12 cellular contexts compared by ENCODE assay signal in the genomic region with DNA sequence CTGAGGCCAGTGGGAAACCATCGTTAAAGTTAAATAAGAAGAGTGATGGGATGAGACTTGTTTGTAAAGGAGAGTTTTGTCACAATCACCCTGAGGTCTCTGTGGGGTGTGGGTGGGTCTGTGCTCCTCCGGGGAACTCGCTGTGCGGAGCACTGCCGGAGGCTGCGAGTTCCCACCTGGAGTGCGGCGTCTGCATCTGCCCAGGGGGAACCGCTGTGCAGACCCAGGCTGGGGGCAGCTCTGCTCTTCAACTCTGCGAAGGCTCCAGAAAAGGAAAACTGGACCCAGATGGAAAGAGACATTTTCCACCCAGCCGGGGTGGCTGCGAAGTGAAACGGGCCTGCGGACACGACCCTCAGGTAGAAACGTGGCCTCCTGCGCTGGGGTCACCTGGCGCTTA. TPM values are rescaled to one million over a fixed set of nuclear protein-coding genes. Genes with fewer than 3 reads are reported as not detected.
DNase-seq lines count a peak whose midpoint lies in the region; ATAC-seq and TF ChIP-seq lines count a peak whose summit lies in the region.
"Not testable (repeated sequence)": the region's sequence is repeated elsewhere in the genome, so short reads cannot be mapped to it uniquely, and the experiment has no call there.
"Had no signal": no experiment of that assay in that cellular context is flagged by ENCODE, and none has a peak within 500 bp of the region (broad histone marks: within the 10 kb centered on the region; RNA-seq: fewer than 3 reads in every experiment).

No MANE protein-coding gene starts in this region.

- TF ChIP-seq CTCF in DND-41 (IDR thresholded peaks at IDR 0.05; ENCODE audit: borderline replicate concordance, extremely low read depth, low read length, poor library complexity, severe bottlenecking); osteocyte (IDR thresholded peaks at IDR 0.05); upper lobe of left lung (IDR thresholded peaks at IDR 0.05): not testable (repeated sequence)

- H2AFZ ChIP-seq in DND-41 (ENCODE audit: low read depth, low read length) = not testable (repeated sequence)

- not testable (repeated sequence) for H3K9me3 Mint-ChIP-seq in activated T-cell treated with anti-CD3 and anti-CD28 coated beads, Interleukin-2, amount 50 U/mL, for 4 hours; memory B cell; osteocyte (ENCODE audit: unreplicated experiment)

- H3K9me3 ChIP-seq in DND-41 (ENCODE audit: insufficient read depth, low read length, severe bottlenecking); upper lobe of left lung: not testable (repeated sequence)

- not testable (repeated sequence) for H3K4me2 ChIP-seq in DND-41 (ENCODE audit: insufficient read depth, low read length)

- not testable (repeated sequence) for H3K36me3 Mint-ChIP-seq in activated T-cell treated with anti-CD3 and anti-CD28 coated beads, Interleukin-2, amount 50 U/mL, for 4 hours (ENCODE audit: insufficient read depth); memory B cell; osteocyte (ENCODE audit: unreplicated experiment)

- not testable (repeated sequence) for H3K79me2 ChIP-seq in DND-41 (ENCODE audit: insufficient read depth, low read length)

- not testable (repeated sequence) for TF ChIP-seq POLR2A in upper lobe of left lung (IDR thresholded peaks at IDR 0.05)

- not testable (repeated sequence) for H3K4me3 ChIP-seq in DND-41 (ENCODE audit: low read depth in 1 of 2, low read length in 2 of 2); upper lobe of left lung

- ATAC-seq in DND-41 (ENCODE audit: insufficient read depth, low read depth) = peak; percentile 19; the same call in 1 of the 3 replicates
- ATAC-seq in activated T-cell treated with anti-CD3 and anti-CD28 coated beads, Interleukin-2, amount 50 U/mL, for 4 hours = peak; percentile 30
- not testable (repeated sequence) for ATAC-seq in memory B cell (ENCODE audit: low read depth)
- peak; percentile 47 to 65 for ATAC-seq in upper lobe of left lung (ENCODE audit: low FRiP score in 2 of 2)

- not testable (repeated sequence) for H3K36me3 ChIP-seq in DND-41 (ENCODE audit: insufficient read depth, low read length); upper lobe of left lung

- H3K27ac Mint-ChIP-seq in memory B cell = peak overlapping the region; percentile 83
- H3K27ac Mint-ChIP-seq in osteocyte (ENCODE audit: unreplicated experiment) = not testable (repeated sequence)

- not testable (repeated sequence) for H3K4me3 Mint-ChIP-seq in activated T-cell treated with anti-CD3 and anti-CD28 coated beads, Interleukin-2, amount 50 U/mL, for 4 hours; memory B cell; osteocyte (ENCODE audit: unreplicated experiment)

- H3K4me1 Mint-ChIP-seq in activated T-cell treated with anti-CD3 and anti-CD28 coated beads, Interleukin-2, amount 50 U/mL, for 4 hours (ENCODE audit: low read depth); memory B cell; osteocyte (ENCODE audit: unreplicated experiment): not testable (repeated sequence)

- H3K27me3 Mint-ChIP-seq in activated T-cell treated with anti-CD3 and anti-CD28 coated beads, Interleukin-2, amount 50 U/mL, for 4 hours (ENCODE audit: low read depth); memory B cell: not testable (repeated sequence)
- H3K27me3 Mint-ChIP-seq in osteocyte (ENCODE audit: unreplicated experiment) = peaks cover 10% of the 10 kb centered on the region

- not testable (repeated sequence) for H3K9ac ChIP-seq in DND-41 (ENCODE audit: low read depth, low read length)

- 84 to 90% methylated on average over 16 to 17 of the region's 18 CpGs for WGBS in upper lobe of left lung, 2 donors

- H3K27ac ChIP-seq in DND-41 (ENCODE audit: low read length); upper lobe of left lung: not testable (repeated sequence)

- H3K27me3 ChIP-seq in DND-41 (ENCODE audit: insufficient read depth, low read length, poor library complexity); upper lobe of left lung: not testable (repeated sequence)

- not testable (repeated sequence) for H3K4me1 ChIP-seq in DND-41 (ENCODE audit: insufficient read depth, low read length); upper lobe of left lung

- TF ChIP-seq EP300 in upper lobe of left lung (IDR thresholded peaks at IDR 0.05) = not testable (repeated sequence)

- not testable (repeated sequence) for DNase-seq in DND-41; activated T-cell treated with anti-CD3 and anti-CD28 coated beads, Interleukin-2, amount 50 U/mL, for 4 hours
- DNase-seq in NCI-H1417 (lab: John Stamatoyannopoulos, UW) = peak in 2 of 3 experiments; percentile 22 to 41
- DNase-seq in effector CD8-positive, alpha-beta T cell (lab: John Stamatoyannopoulos, UW) = peak; percentile 1
- DNase-seq in memory B cell (ENCODE audit: low spot score in 2 of 2) = peak in 1 of 2 donors; percentile 22
- DNase-seq in osteocyte (ENCODE audit: extremely low spot score, unreplicated experiment) = peak; percentile 81
- peak in 1 of 2 donors; percentile 56 for DNase-seq in upper lobe of left lung

- H4K20me1 ChIP-seq in DND-41 (ENCODE audit: insufficient read depth, low read length) = not testable (repeated sequence)

RNA-seq across cellular contexts. Expression of a gene that starts 46.2 kb away (rescaled TPM):
- not detected for total RNA-seq in activated T-cell treated with anti-CD3 and anti-CD28 coated beads, Interleukin-2, amount 50 U/mL, for 4 hours
- total RNA-seq in osteocyte (not detected in 2 replicates), upper lobe of left lung (1 to 10 TPM in 2 of 6 donors, under 1 TPM in 1, not detected in 3; 0.34 to 1.4 (median 1.0) TPM)
- total RNA-seq: A172; CD4-positive, CD25-positive, alpha-beta regulatory T cell; CD8-positive, alpha-beta memory T cell; Daoy; HT-29 had no signal
